In the genomic region with DNA sequence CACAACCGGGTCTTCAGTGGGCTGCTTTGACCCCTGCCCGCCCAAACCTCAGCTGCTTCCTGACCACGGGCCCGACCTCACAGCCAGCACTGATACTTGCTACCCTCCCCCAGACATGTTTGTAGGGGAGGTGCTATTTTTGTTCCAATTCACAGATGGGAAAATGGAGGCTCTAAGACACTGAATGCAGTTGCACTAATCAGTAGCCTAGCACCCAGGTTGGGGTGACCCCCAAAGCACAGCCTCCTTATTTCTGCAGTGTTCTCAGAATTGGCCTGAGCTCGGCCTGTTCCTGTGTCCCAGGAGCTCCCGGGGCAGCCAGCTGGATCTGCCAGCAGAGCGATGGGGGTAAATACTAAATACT, we compare ENCODE assay signal across 2 cellular contexts.
TF ChIP-seq lines count a peak whose summit lies in the region.

No MANE protein-coding gene starts in this region.

TF ChIP-seq in K562, 482 proteins besides CTCF, POLR2A, EP300 and RAD21:
- TF ChIP-seq GTF2F1 (IDR thresholded peaks at IDR 0.05; ENCODE audit: low read depth, low read length) (peak; percentile 58; the same call in 1 of the 2 replicates), RCOR1 (IDR thresholded peaks at IDR 0.05; ENCODE audit: borderline replicate concordance in 1 of 2, low read depth in 2 of 2, low read length in 2 of 2) (peak; percentile 8 to 36; a peak in 1 of 4 replicates), HCFC1 (IDR thresholded peaks at IDR 0.05; ENCODE audit: low read depth, low read length) (0 out of 2 replicates have a peak, but pooled peaks have one; percentile 4), NFIC (IDR thresholded peaks at IDR 0.05) (no peak)
- TF ChIP-seq, protein P1, sequence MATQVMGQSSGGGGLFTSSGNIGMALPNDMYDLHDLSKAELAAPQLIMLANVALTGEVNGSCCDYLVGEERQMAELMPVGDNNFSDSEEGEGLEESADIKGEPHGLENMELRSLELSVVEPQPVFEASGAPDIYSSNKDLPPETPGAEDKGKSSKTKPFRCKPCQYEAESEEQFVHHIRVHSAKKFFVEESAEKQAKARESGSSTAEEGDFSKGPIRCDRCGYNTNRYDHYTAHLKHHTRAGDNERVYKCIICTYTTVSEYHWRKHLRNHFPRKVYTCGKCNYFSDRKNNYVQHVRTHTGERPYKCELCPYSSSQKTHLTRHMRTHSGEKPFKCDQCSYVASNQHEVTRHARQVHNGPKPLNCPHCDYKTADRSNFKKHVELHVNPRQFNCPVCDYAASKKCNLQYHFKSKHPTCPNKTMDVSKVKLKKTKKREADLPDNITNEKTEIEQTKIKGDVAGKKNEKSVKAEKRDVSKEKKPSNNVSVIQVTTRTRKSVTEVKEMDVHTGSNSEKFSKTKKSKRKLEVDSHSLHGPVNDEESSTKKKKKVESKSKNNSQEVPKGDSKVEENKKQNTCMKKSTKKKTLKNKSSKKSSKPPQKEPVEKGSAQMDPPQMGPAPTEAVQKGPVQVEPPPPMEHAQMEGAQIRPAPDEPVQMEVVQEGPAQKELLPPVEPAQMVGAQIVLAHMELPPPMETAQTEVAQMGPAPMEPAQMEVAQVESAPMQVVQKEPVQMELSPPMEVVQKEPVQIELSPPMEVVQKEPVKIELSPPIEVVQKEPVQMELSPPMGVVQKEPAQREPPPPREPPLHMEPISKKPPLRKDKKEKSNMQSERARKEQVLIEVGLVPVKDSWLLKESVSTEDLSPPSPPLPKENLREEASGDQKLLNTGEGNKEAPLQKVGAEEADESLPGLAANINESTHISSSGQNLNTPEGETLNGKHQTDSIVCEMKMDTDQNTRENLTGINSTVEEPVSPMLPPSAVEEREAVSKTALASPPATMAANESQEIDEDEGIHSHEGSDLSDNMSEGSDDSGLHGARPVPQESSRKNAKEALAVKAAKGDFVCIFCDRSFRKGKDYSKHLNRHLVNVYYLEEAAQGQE (CRISPR knock-in tag; IDR thresholded peaks at IDR 0.05; ENCODE audit: low read depth), result no peak

TF ChIP-seq in neural cell, 6 proteins besides CTCF, POLR2A, EP300 and RAD21:
- TF ChIP-seq POLR2AphosphoS5 (IDR thresholded peaks at IDR 0.05) (no peak), SMC3 (conservative IDR thresholded peaks at IDR 0.05; ENCODE audit: poor library complexity) (no peak), MXI1 (conservative IDR thresholded peaks at IDR 0.05; ENCODE audit: poor library complexity, severe bottlenecking) (no peak), EZH2 (IDR thresholded peaks at IDR 0.05; ENCODE audit: borderline replicate concordance, insufficient read depth, low read length, poor library complexity, severe bottlenecking) (no peak), TAF1 (IDR thresholded peaks at IDR 0.05; ENCODE audit: low read depth) (no peak)
- TF ChIP-seq, protein P1 (IDR thresholded peaks at IDR 0.05; ENCODE audit: borderline replicate concordance), result no peak
